In the genomic region with DNA sequence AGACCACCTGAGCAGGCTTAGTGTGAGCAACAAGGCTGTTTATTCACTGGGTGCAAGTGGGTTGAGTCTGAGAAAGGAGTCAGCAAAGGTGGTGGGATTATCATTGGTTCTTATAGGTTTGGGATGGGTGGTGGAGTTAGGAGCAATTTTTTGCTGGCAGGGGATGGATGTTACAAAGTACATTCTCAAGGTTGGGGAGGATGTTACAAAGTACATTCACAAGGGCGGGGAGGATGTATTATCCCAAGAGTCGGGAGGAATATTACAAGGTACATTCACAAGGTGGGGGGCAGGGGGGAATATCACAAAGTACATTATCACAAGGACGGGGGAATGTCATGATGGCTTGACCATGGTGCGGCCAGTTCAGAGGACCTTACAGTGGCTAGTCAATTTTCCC, we compare ENCODE assay signal across 27 cellular contexts.
"Had no signal": no experiment of that assay in that cellular context is flagged by ENCODE, and none has a peak within 500 bp of the region (broad histone marks: within the 10 kb centered on the region; RNA-seq: fewer than 3 reads in every experiment).

No MANE protein-coding gene starts in this region.

- DNase-seq: stimulated activated CD4-positive, alpha-beta T cell treated with anti-CD3 and anti-CD28 coated beads, Interleukin-2, amount 100 ng/mL, for 48 hours; stimulated activated CD4-positive, alpha-beta T cell treated with anti-CD3 and anti-CD28 coated beads, Interleukin-4, amount 100 ng/mL, for 1 hour; stimulated activated CD4-positive, alpha-beta T cell treated with anti-CD3 and anti-CD28 coated beads, Interleukin-4, amount 100 ng/mL, for 24 hours; stimulated activated CD4-positive, alpha-beta T cell treated with anti-CD3 and anti-CD28 coated beads, Interleukin-4, amount 100 ng/mL, for 4 hours; stimulated activated CD8-positive, alpha-beta memory T cell treated with anti-CD3 and anti-CD28 coated beads, Interleukin-4, amount 100 ng/mL, for 48 hours; stimulated activated naive B cell treated with anti-CD40 and anti-IgM and Interleukin-4, amounts not matched to agents 10 μg/mL and 1 μg/mL and 100 μg/mL, for 72 hours; stimulated activated naive CD4-positive, alpha-beta T cell; stimulated activated naive CD4-positive, alpha-beta T cell treated with Interleukin-2 at 50 U/mL for 16 hours; stimulated activated naive CD8-positive, alpha-beta T cell treated with anti-CD3 and anti-CD28 coated beads, Interleukin-15, amount 100 ng/mL, for 72 hours; stimulated activated naive CD8-positive, alpha-beta T cell treated with anti-CD3 and anti-CD28 coated beads, Interleukin-15, Interleukin-2, amounts not matched to agents 100 U/mL and 50 U/mL, for 24 hours; stomach; substantia nigra; testis; thyroid gland; tibial artery; transverse colon; trophoblast cell; upper lobe of left lung; upper lobe of right lung; uterus had no signal

- H3K9me3 ChIP-seq: suprapubic skin, testis, thoracic aorta, thyroid gland, tibial artery, transverse colon, upper lobe of left lung, upper lobe of right lung, uterus, vagina had no signal

- H3K27ac ChIP-seq: stomach, suprapubic skin, testis, thoracic aorta, thyroid gland, tibial artery, tibial nerve, transverse colon, upper lobe of left lung, upper lobe of right lung, uterus, vagina had no signal

- H3K27me3 ChIP-seq: suprapubic skin, testis, thyroid gland, tibial artery, tibial nerve, transverse colon, upper lobe of left lung, upper lobe of right lung, uterus, vagina had no signal

- ATAC-seq: stimulated activated effector memory CD8-positive, alpha-beta T cell treated with anti-CD3 and anti-CD28 coated beads, Interleukin-12 subunit alpha, Interleukin-12 subunit beta, amount 100 ng/mL, for 72 hours; stimulated activated memory B cell treated with anti-CD40 and anti-IgM and Interleukin-4, amounts not matched to agents 10 μg/mL and 1 μg/mL and 100 μg/mL, for 72 hours; stimulated activated naive B cell treated with anti-CD40 and anti-IgM and Interleukin-4, amounts not matched to agents 10 μg/mL and 1 μg/mL and 100 μg/mL, for 72 hours; stimulated activated naive CD8-positive, alpha-beta T cell treated with anti-CD3 and anti-CD28 coated beads, Interleukin-15, amount 100 ng/mL, for 72 hours; stimulated activated naive CD8-positive, alpha-beta T cell treated with anti-CD3 and anti-CD28 coated beads, Interleukin-15, Interleukin-2, amounts not matched to agents 100 U/mL and 50 U/mL, for 24 hours; upper lobe of right lung had no signal

- H3K4me3 ChIP-seq: stomach, suprapubic skin, testis, thoracic aorta, thyroid gland, tibial artery, tibial nerve, transverse colon, upper lobe of left lung, upper lobe of right lung, uterus, vagina had no signal

- H3K4me1 ChIP-seq: tibial nerve, upper lobe of right lung, uterus, vagina had no signal

- H3K36me3 ChIP-seq: stomach, suprapubic skin, thoracic aorta, thyroid gland, tibial artery, tibial nerve, transverse colon, upper lobe of left lung, upper lobe of right lung, uterus, vagina had no signal

- FAIRE-seq: urothelium cell line had no signal
